ENCODE assay signal across 9 cellular contexts in the genomic region with DNA sequence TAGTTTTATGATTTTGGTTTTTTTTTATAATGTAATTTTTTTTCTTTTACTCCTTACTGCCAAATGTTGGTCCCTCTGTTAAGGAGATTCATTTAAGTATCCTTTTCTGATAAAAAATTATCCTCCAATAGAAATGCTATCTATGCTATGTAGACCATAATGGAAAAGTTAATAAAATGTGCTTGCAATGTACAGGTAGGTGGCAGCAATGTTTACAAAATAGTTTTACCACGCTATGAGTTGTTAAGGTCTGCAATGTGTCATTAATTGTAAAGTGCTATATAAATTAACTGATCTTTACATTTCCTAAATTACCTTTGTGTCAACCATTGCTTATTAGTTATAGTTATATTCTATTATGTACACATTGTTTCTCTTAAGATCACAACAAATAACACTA. TPM values are rescaled to one million over a fixed set of nuclear protein-coding genes. Genes with fewer than 3 reads are reported as not detected.
DNase-seq lines count a peak whose midpoint lies in the region; ATAC-seq and TF ChIP-seq lines count a peak whose summit lies in the region.
"Had no signal": no experiment of that assay in that cellular context is flagged by ENCODE, and none has a peak within 500 bp of the region (broad histone marks: within the 10 kb centered on the region; RNA-seq: fewer than 3 reads in every experiment).

No MANE protein-coding gene starts in this region.

- in situ Hi-C loops in ACHN (cut with HindIII; ENCODE audit: low pct_ligation_motif_present, low pct_unique_long_range_greater_than_20kb, low sequenced_read_pairs): no loop called here

- peak; percentile 36 for TF ChIP-seq CTCF in fibroblast of mammary gland (conservative IDR thresholded peaks at IDR 0.05; ENCODE audit: control insufficient read depth, insufficient read depth, low read depth, low read length)

- H3K4me3 ChIP-seq in fibroblast of mammary gland (ENCODE audit: control insufficient read depth, low read depth, low read length): no peak overlapping the region

- DNase-seq in ACHN: peak; percentile 42
- peak; percentile 8 for DNase-seq in NCI-H460 (ENCODE audit: extremely low read depth, low read depth)
- peak; percentile 45 for DNase-seq in fibroblast of mammary gland (ENCODE audit: low read depth)
- DNase-seq in 8988T: no peak
- DNase-seq in stimulated activated CD8-positive, alpha-beta memory T cell treated with anti-CD3 and anti-CD28 coated beads, Interleukin-4, amount 100 ng/mL, for 48 hours: no peak
- DNase-seq in epidermal melanocyte (ENCODE audit: insufficient read length, low spot score): no peak

- peak; percentile 30 for ATAC-seq in GM18502 (IDR thresholded peaks at IDR 0.05; ENCODE audit: poor library complexity, unreplicated experiment)
- ATAC-seq in HG02973 (IDR thresholded peaks at IDR 0.05; ENCODE audit: unreplicated experiment): peak; percentile 21

RNA-seq across cellular contexts. Expression of a gene that starts 3.8 kb away (rescaled TPM):
- 8.6 and 13.9 TPM in 2 replicates for total RNA-seq in NCI-H460 (2014; rRNA removed; shearing (Covaris generic))
- 16.0 and 21.6 TPM in 2 replicates for polyA plus RNA-seq in NCI-H460 (2014; cell fraction: nucleus; rRNA removed)

RNA-seq across cellular contexts. Expression of a gene that starts 9.4 kb away (rescaled TPM):
- total RNA-seq in NCI-H460 (2014; rRNA removed; shearing (Covaris generic)): not detected in 2 replicates
- not detected in 2 replicates for polyA plus RNA-seq in NCI-H460 (2014; cell fraction: nucleus; rRNA removed)
- total RNA-seq: dermis microvascular lymphatic vessel endothelial cell had no signal

Comparison
In these comparisons a context has a peak if more than half of its experiments do, and no peak if none do; other contexts are left out.
1. DNase-seq: peak in ACHN (single experiment), NCI-H460 (single experiment) and fibroblast of mammary gland (single experiment); none in 8988T (single experiment), stimulated activated CD8-positive, alpha-beta memory T cell treated with anti-CD3 and anti-CD28 coated beads, Interleukin-4, amount 100 ng/mL, for 48 hours (single experiment) and epidermal melanocyte (single experiment).